ENCODE assay signal across 24 cellular contexts in the genomic region with DNA sequence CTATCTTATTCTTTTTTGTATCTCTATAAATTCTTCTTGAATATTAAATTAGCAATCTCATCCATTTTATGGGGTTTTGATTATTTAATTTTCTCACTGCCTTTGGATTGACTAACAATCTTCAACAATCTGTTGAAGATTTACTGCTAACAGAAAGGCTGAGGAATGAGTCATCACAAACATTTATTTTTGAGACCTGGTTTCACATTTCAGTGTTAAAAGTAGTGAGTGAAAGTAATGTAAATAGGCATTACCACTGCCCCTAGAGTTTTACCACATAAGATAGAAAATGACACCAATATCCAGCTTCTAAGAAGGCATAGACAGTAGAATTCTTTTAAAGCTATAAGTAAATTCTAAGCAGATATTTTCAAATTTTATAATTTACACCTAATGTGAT.
DNase-seq lines count a peak whose midpoint lies in the region; ATAC-seq and TF ChIP-seq lines count a peak whose summit lies in the region.
"Had no signal": no experiment of that assay in that cellular context is flagged by ENCODE, and none has a peak within 500 bp of the region (broad histone marks: within the 10 kb centered on the region; RNA-seq: fewer than 3 reads in every experiment).

No MANE protein-coding gene starts in this region.

- CTCF ChIA-PET in Calu3 (lab: Charles Lee) = no interaction called here
- CTCF ChIA-PET in mammary epithelial cell (lab: Charles Lee; ENCODE audit: low non-redundant PET) = no interaction called here

- H3K9me3 ChIP-seq in mammary epithelial cell (replicated peaks; ENCODE audit: insufficient read depth, low read length) = peaks cover 17% of the 10 kb centered on the region

- TF ChIP-seq CTCF in Calu3 (IDR thresholded peaks at IDR 0.05; ENCODE audit: unreplicated experiment) (no peak), mammary epithelial cell (conservative IDR thresholded peaks at IDR 0.05 in 1 of 2, IDR thresholded peaks at IDR 0.05 in 1 of 2; ENCODE audit: extremely low read depth in 1 of 2, insufficient read depth in 1 of 2, low read depth in 1 of 2, low read length in 2 of 2) (no peak)

- no peaks in the 10 kb centered on the region for H3K36me3 Mint-ChIP-seq in Calu3 (ENCODE audit: insufficient read depth, unreplicated experiment)
- H3K36me3 Mint-ChIP-seq: CD4-positive, CD25-positive, alpha-beta regulatory T cell had no signal

- no peaks in the 10 kb centered on the region for H3K27me3 ChIP-seq in mammary epithelial cell (ENCODE audit: insufficient read depth, low read length)
- H3K27me3 ChIP-seq: cardiac muscle cell had no signal

- H4K20me1 ChIP-seq in mammary epithelial cell (ENCODE audit: insufficient read depth, low read length) = no peaks in the 10 kb centered on the region

- H3K4me1 ChIP-seq in mammary epithelial cell (ENCODE audit: insufficient read depth, low read length) = no peaks in the 10 kb centered on the region

- peaks cover 15% of the 10 kb centered on the region for H3K9me3 Mint-ChIP-seq in Calu3 (ENCODE audit: low read depth, unreplicated experiment)
- H3K9me3 Mint-ChIP-seq: dendritic cell treated with granulocyte-macrophage colony-stimulating factor and Interleukin-4, amounts not matched to agents 40 ng/mL and 50 ng/mL, for 4 days had no signal

- intact Hi-C loops in Calu3 (cut with micrococcal nuclease; ENCODE audit: unreplicated experiment) = no loop called here
- intact Hi-C loops in mammary epithelial cell (cut with micrococcal nuclease) = no loop called here

- H3K9ac ChIP-seq in mammary epithelial cell (ENCODE audit: insufficient read depth, low read length) = no peak overlapping the region
- H3K9ac ChIP-seq: KMS-11 had no signal

- DNase-seq in OCI-M1 (lab: John Stamatoyannopoulos, UW) = peak; percentile 41
- no peak for DNase-seq in Calu3
- no peak for DNase-seq in mammary epithelial cell
- no peak for DNase-seq in HT-29 (ENCODE audit: low spot score)
- DNase-seq: activated CD4-positive, alpha-beta T cell treated with anti-CD3 and anti-CD28 coated beads, Interleukin-2, amount 50 U/mL, for 1 hour; activated CD8-positive, alpha-beta memory T cell treated with anti-CD3 and anti-CD28 coated beads, Interleukin-2, amount 50 U/mL, for 48 hours; amniotic stem cell; CD4-positive, CD25-positive, alpha-beta regulatory T cell; DMS153; foreskin fibroblast; hippocampal formation; NCI-H1930; NCI-H526 treated with DMSO at 0.1 percent for 48 hours; nucleus accumbens; PC-9; retina had no signal

- dilution Hi-C loops in mammary epithelial cell (cut with HindIII; ENCODE audit: low sequenced_read_pairs) = no loop called here

- in situ Hi-C loops in mammary epithelial cell (cut with MboI; ENCODE audit: low sequenced_read_pairs in 2 of 2) = no loop called here

- peak; percentile 54 for ATAC-seq in GM18861 (IDR thresholded peaks at IDR 0.05; ENCODE audit: unreplicated experiment)
- peak; percentile 88 for ATAC-seq in GM21786 (IDR thresholded peaks at IDR 0.05; ENCODE audit: unreplicated experiment)
- peak; percentile 89 for ATAC-seq in HG03066 (IDR thresholded peaks at IDR 0.05; ENCODE audit: low read depth, unreplicated experiment)

- BruUV-seq in Calu3 (replicated peaks; lab: Mats Ljungman, UMichigan) (no TSS peak), mammary epithelial cell (replicated peaks; lab: Mats Ljungman, UMichigan) (no TSS peak)

- no peak overlapping the region for H2AFZ ChIP-seq in mammary epithelial cell (ENCODE audit: low read depth, low read length)
- H2AFZ ChIP-seq: PC-9 had no signal

- no peaks in the 10 kb centered on the region for H3K79me2 ChIP-seq in mammary epithelial cell (ENCODE audit: insufficient read depth, low read length)

- H3K27me3 Mint-ChIP-seq in Calu3 (ENCODE audit: unreplicated experiment) = no peaks in the 10 kb centered on the region
- H3K27me3 Mint-ChIP-seq: CD4-positive, CD25-positive, alpha-beta regulatory T cell; dendritic cell treated with granulocyte-macrophage colony-stimulating factor and Interleukin-4, amounts not matched to agents 40 ng/mL and 50 ng/mL, for 4 days had no signal

- H3K4me2 ChIP-seq in mammary epithelial cell (ENCODE audit: insufficient read depth, low read depth, low read length) = no peak overlapping the region
- H3K4me2 ChIP-seq: KMS-11, PC-9 had no signal

- H3K4me1 Mint-ChIP-seq in Calu3 (ENCODE audit: low read depth, unreplicated experiment) = no peaks in the 10 kb centered on the region
- H3K4me1 Mint-ChIP-seq: CD4-positive, CD25-positive, alpha-beta regulatory T cell had no signal

- H3K27ac Mint-ChIP-seq in Calu3 (ENCODE audit: unreplicated experiment) = no peak overlapping the region
- H3K27ac Mint-ChIP-seq: CD4-positive, CD25-positive, alpha-beta regulatory T cell; dendritic cell treated with granulocyte-macrophage colony-stimulating factor and Interleukin-4, amounts not matched to agents 40 ng/mL and 50 ng/mL, for 4 days had no signal

- no peak overlapping the region for H3K27ac ChIP-seq in mammary epithelial cell (ENCODE audit: insufficient read depth, low read depth, low read length)
- H3K27ac ChIP-seq: cardiac muscle cell, epithelial cell of prostate, KMS-11, PC-9 had no signal

- H3K36me3 ChIP-seq in mammary epithelial cell (ENCODE audit: insufficient read depth, low read length) = no peaks in the 10 kb centered on the region
- H3K36me3 ChIP-seq: cardiac muscle cell had no signal

- H3K4me3 Mint-ChIP-seq in Calu3 (ENCODE audit: low read depth, unreplicated experiment) = no peak overlapping the region
- H3K4me3 Mint-ChIP-seq: CD4-positive, CD25-positive, alpha-beta regulatory T cell; dendritic cell treated with granulocyte-macrophage colony-stimulating factor and Interleukin-4, amounts not matched to agents 40 ng/mL and 50 ng/mL, for 4 days had no signal

- no peak overlapping the region for H3K4me3 ChIP-seq in mammary epithelial cell (replicated peaks in 1 of 3; ENCODE audit: insufficient read depth in 1 of 3, low read depth in 2 of 3, low read length in 3 of 3)
- H3K4me3 ChIP-seq: cardiac muscle cell, lung, PC-9 had no signal
